ENCODE assay signal across 8 cellular contexts in the genomic region with DNA sequence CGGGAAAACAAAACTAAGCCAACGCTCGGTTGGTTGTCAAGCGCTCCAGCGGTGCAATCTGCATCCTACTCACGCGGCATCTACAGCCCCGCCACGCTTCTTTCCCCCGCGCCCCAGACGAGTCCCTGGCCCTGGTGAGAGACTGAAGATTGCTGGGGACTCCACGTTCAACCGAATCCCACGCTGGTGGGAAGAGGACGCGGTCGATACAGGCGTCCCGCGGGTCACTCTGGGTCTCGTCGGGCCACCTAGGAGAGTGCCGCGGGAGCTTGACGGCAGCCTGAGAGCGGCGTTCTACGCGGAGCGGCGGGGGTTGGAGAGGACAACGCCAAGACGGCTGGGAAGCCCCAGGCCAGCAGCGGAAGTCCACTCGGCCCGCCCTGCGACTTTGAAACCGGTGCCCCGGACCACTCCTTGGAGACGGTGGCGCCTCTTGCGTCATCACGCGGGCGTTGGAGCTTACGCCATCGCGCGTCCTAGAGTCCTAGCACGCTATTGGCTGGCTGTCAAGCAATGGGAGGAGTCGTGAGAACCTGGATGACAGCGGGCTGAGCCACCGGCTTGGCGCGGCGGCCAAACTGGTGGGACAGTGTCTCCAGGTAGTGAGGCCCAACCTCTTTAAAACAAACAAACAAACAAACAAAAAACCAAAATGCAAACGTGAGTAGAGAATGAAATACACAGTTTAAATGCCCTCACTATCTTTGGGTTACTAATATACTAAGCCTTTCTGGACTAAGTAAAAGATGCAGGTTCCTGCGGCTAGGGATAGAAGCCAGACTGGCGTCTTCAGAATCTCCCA. TPM values are rescaled to one million over a fixed set of nuclear protein-coding genes. Genes with fewer than 3 reads are reported as not detected.
A peak's percentile ranks its signal among the peaks of the same experiment; 100 is the strongest.
DNase-seq lines count a peak whose midpoint lies in the region; ATAC-seq and TF ChIP-seq lines count a peak whose summit lies in the region.

A gene (minus strand): TSS at position 367 of the 802 bp plus-strand sequence. CDS start 436 bp downstream, outside the sequence.

- intact Hi-C loops in PC-3 (cut with micrococcal nuclease): loop anchor here (1.0 to 5.0 kb wide), 3 partner anchors 50 to 282 kb away; no protein-coding TSS in a partner anchor

- H3K9ac ChIP-seq in PC-3 (ENCODE audit: low read length): peak within 1 kb of the TSS; percentile 82

- peaks cover 54% of the 10 kb centered on the region for H3K79me2 ChIP-seq in PC-3 (ENCODE audit: low read length)

- POLR2A ChIA-PET in PC-3 (lab: Charles Lee; ENCODE audit: unreplicated experiment): interaction anchor here (0.7 kb wide), 1 partner anchor 20 kb away, joined by 5 read pairs; no protein-coding TSS in a partner anchor

- H4K20me1 ChIP-seq in PC-3 (ENCODE audit: low read length): 0 out of 2 replicates have a peak, but pooled peaks cover 7% of the 10 kb centered on the region

- H3K4me1 ChIP-seq in PC-3 (ENCODE audit: insufficient read depth, low read length): peaks cover 27% of the 10 kb centered on the region; the same call in 1 of the 2 replicates

- H3K4me2 ChIP-seq in PC-3 (ENCODE audit: low read length): peak within 1 kb of the TSS; percentile 99

- H3K9me2 ChIP-seq in PC-3 (replicated peaks; ENCODE audit: low read length): no peaks in the 10 kb centered on the region

- no peaks in the 10 kb centered on the region for H3K36me3 ChIP-seq in PC-3 (ENCODE audit: low read depth, low read length)

- ATAC-seq in GM21576 (IDR thresholded peaks at IDR 0.05; ENCODE audit: unreplicated experiment) (peak; percentile 93), PC-3 (peak; percentile 87)

- CTCF ChIA-PET in PC-3 (lab: Charles Lee): no interaction called here

- no peak for TF ChIP-seq EP300 in Ishikawa (IDR thresholded peaks at IDR 0.05; ENCODE audit: borderline replicate concordance)

- H3K27me3 ChIP-seq in PC-3 (ENCODE audit: low read length): no peaks in the 10 kb centered on the region

- peak within 1 kb of the TSS; percentile 83 for H3K4me3 ChIP-seq in PC-3 (ENCODE audit: low read length)
- peak within 1 kb of the TSS; percentile 84 for H3K4me3 ChIP-seq in epithelial cell of proximal tubule (ENCODE audit: low read depth, low read length)

- DNase-seq in DMS114 treated with DMSO at 0.1 percent for 48 hours (lab: John Stamatoyannopoulos, UW; ENCODE audit: unreplicated experiment) (peak; percentile 85), PC-3 (peak; percentile 98), activated T-cell treated with anti-CD3 and anti-CD28 coated beads for 48 hours (ENCODE audit: low read depth) (peak; percentile 94), epithelial cell of proximal tubule (ENCODE audit: low read depth) (peak; percentile 65), mucosa of gallbladder (ENCODE audit: low spot score) (peak; percentile 98)
- DNase-seq in stimulated activated CD8-positive, alpha-beta memory T cell treated with anti-CD3 and anti-CD28 coated beads, Interleukin-4, amount 100 ng/mL, for 4 hours (ENCODE audit: low read depth in 2 of 2, low spot score in 1 of 2): peak; percentile 89

- H2AFZ ChIP-seq in PC-3 (ENCODE audit: low read length): peak within 1 kb of the TSS; percentile 92

- no TSS peak for BruUV-seq in PC-3 (replicated peaks; lab: Mats Ljungman, UMichigan)

- no peaks in the 10 kb centered on the region for H3F3A ChIP-seq in PC-3 (ENCODE audit: low read length, unreplicated experiment)

- no peak for TF ChIP-seq RAD21 in Ishikawa (IDR thresholded peaks at IDR 0.05; ENCODE audit: low read depth)

- H3K9me3 ChIP-seq in PC-3 (ENCODE audit: low read length): no peaks in the 10 kb centered on the region

- TF ChIP-seq CTCF in PC-3 (conservative IDR thresholded peaks at IDR 0.05; ENCODE audit: low read depth, low read length) (no peak), epithelial cell of proximal tubule (conservative IDR thresholded peaks at IDR 0.05; ENCODE audit: low read depth, low read length) (no peak)

- H3K27ac ChIP-seq in PC-3 (ENCODE audit: low read length): peak within 1 kb of the TSS; percentile 74

TF ChIP-seq in Ishikawa, 13 proteins besides CTCF, POLR2A, EP300 and RAD21:
- TF ChIP-seq, protein P1, sequence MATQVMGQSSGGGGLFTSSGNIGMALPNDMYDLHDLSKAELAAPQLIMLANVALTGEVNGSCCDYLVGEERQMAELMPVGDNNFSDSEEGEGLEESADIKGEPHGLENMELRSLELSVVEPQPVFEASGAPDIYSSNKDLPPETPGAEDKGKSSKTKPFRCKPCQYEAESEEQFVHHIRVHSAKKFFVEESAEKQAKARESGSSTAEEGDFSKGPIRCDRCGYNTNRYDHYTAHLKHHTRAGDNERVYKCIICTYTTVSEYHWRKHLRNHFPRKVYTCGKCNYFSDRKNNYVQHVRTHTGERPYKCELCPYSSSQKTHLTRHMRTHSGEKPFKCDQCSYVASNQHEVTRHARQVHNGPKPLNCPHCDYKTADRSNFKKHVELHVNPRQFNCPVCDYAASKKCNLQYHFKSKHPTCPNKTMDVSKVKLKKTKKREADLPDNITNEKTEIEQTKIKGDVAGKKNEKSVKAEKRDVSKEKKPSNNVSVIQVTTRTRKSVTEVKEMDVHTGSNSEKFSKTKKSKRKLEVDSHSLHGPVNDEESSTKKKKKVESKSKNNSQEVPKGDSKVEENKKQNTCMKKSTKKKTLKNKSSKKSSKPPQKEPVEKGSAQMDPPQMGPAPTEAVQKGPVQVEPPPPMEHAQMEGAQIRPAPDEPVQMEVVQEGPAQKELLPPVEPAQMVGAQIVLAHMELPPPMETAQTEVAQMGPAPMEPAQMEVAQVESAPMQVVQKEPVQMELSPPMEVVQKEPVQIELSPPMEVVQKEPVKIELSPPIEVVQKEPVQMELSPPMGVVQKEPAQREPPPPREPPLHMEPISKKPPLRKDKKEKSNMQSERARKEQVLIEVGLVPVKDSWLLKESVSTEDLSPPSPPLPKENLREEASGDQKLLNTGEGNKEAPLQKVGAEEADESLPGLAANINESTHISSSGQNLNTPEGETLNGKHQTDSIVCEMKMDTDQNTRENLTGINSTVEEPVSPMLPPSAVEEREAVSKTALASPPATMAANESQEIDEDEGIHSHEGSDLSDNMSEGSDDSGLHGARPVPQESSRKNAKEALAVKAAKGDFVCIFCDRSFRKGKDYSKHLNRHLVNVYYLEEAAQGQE (IDR thresholded peaks at IDR 0.05; ENCODE audit: low read depth): no peak
- TF ChIP-seq EGR1 (IDR thresholded peaks at IDR 0.05) (0 out of 2 replicates have a peak, but pooled peaks have one; percentile 3), CREB1 (IDR thresholded peaks at IDR 0.05; ENCODE audit: low read depth) (peak; percentile 93), YY1 (IDR thresholded peaks at IDR 0.05; ENCODE audit: low read depth) (no peak), CEBPB (IDR thresholded peaks at IDR 0.05) (peak; percentile 89), FOXM1 (IDR thresholded peaks at IDR 0.05; ENCODE audit: borderline replicate concordance, low read depth) (peak; percentile 99), TCF12 (IDR thresholded peaks at IDR 0.05; ENCODE audit: low read depth) (peak; percentile 24; the same call in 1 of the 2 replicates), NFIC (IDR thresholded peaks at IDR 0.05) (no peak), TEAD4 (IDR thresholded peaks at IDR 0.05) (peak; percentile 2; the same call in 1 of the 2 replicates), TAF1 (IDR thresholded peaks at IDR 0.05; ENCODE audit: low read depth) (peak; percentile 83)
- TF ChIP-seq, protein P2, sequence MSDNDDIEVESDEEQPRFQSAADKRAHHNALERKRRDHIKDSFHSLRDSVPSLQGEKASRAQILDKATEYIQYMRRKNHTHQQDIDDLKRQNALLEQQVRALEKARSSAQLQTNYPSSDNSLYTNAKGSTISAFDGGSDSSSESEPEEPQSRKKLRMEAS (IDR thresholded peaks at IDR 0.05): peak; percentile 89
- TF ChIP-seq, protein P3, sequence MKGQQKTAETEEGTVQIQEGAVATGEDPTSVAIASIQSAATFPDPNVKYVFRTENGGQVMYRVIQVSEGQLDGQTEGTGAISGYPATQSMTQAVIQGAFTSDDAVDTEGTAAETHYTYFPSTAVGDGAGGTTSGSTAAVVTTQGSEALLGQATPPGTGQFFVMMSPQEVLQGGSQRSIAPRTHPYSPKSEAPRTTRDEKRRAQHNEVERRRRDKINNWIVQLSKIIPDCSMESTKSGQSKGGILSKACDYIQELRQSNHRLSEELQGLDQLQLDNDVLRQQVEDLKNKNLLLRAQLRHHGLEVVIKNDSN (IDR thresholded peaks at IDR 0.05): peak; percentile 38

RNA-seq across cellular contexts. Expression of the gene that starts here (rescaled TPM):
- total RNA-seq in PC-3 (2014; rRNA removed): 14.2 and 15.2 TPM in 2 replicates
- 13.9 and 14.5 TPM in 2 replicates for total RNA-seq in epithelial cell of proximal tubule
- 11.7 TPM for total RNA-seq in mucosa of gallbladder

Comparison
In these comparisons a context has a peak if more than half of its experiments do, and no peak if none do; other contexts are left out.
1. Peak in every context shown above with its lines: DNase-seq, ATAC-seq, H3K4me3 ChIP-seq and H3K27ac ChIP-seq.